In genomic region chr1:176733661-176734060, GRCh38 we compare ENCODE assay signal across 23 cellular contexts.
DNase-seq lines count a peak whose midpoint lies in the region; ATAC-seq and TF ChIP-seq lines count a peak whose summit lies in the region.
"Had no signal": no experiment of that assay in that cellular context is flagged by ENCODE, and none has a peak within 500 bp of the region (broad histone marks: within the 10 kb centered on the region; RNA-seq: fewer than 3 reads in every experiment).

No MANE protein-coding gene starts in this region.

- CTCF ChIA-PET in activated CD4-positive, alpha-beta memory T cell treated with anti-CD3 and anti-CD28 coated beads for 36 hours (lab: Charles Lee), result no interaction called here

- no peaks in the 10 kb centered on the region for H3K27me3 Mint-ChIP-seq in activated CD4-positive, alpha-beta memory T cell treated with anti-CD3 and anti-CD28 coated beads for 36 hours
- H3K27me3 Mint-ChIP-seq: activated CD4-positive, alpha-beta T cell treated with anti-CD3 and anti-CD28 coated beads, Interleukin-2, amount 10 ng/mL, durations not matched to agents 7 days and 5 days had no signal

- DNase-seq in GM20000 (ENCODE audit: low spot score) (peak; percentile 4), kidney tubule cell (ENCODE audit: low spot score) (no peak), iPS-NIHi7 (ENCODE audit: extremely low spot score) (no peak)
- DNase-seq in activated CD4-positive, alpha-beta memory T cell treated with anti-CD3 and anti-CD28 coated beads for 36 hours, result no peak
- DNase-seq: activated B cell treated with CpG ODN at 0.5 μM for 24 hours; activated CD4-positive, alpha-beta T cell treated with anti-CD3 and anti-CD28 coated beads, Interleukin-2, amount 10 ng/mL, durations not matched to agents 7 days and 5 days; activated effector memory CD4-positive, alpha-beta T cell treated with Interleukin-2 at 50 U/mL for 16 hours; activated T-cell treated with anti-CD3 and anti-CD28 coated beads, Interleukin-2, amount 50 U/mL, for 1 hour; amygdala; brain microvascular endothelial cell; dorsolateral prefrontal cortex; left cardiac atrium; naive thymus-derived CD8-positive, alpha-beta T cell; NCI-H1092 treated with DMSO at 0.1 percent for 48 hours; NCI-H1694 treated with DMSO at 0.1 percent for 48 hours; NCI-H2171; occipital lobe; right lobe of liver; tibial artery had no signal

- no peak for TF ChIP-seq CTCF in GM20000 (IDR thresholded peaks at IDR 0.05; ENCODE audit: extremely low read depth, missing control alignments)

- no peak overlapping the region for H3K4me3 Mint-ChIP-seq in activated CD4-positive, alpha-beta memory T cell treated with anti-CD3 and anti-CD28 coated beads for 36 hours
- H3K4me3 Mint-ChIP-seq: activated B cell treated with CpG ODN at 0.5 μM for 24 hours; activated CD4-positive, alpha-beta T cell treated with anti-CD3 and anti-CD28 coated beads, Interleukin-2, amount 10 ng/mL, durations not matched to agents 7 days and 5 days; naive thymus-derived CD8-positive, alpha-beta T cell had no signal

- no peak overlapping the region for H3K27ac Mint-ChIP-seq in activated CD4-positive, alpha-beta memory T cell treated with anti-CD3 and anti-CD28 coated beads for 36 hours
- H3K27ac Mint-ChIP-seq: activated B cell treated with CpG ODN at 0.5 μM for 24 hours; activated CD4-positive, alpha-beta T cell treated with anti-CD3 and anti-CD28 coated beads, Interleukin-2, amount 10 ng/mL, durations not matched to agents 7 days and 5 days; activated naive CD4-positive, alpha-beta T cell treated with anti-CD3 and anti-CD28 coated beads, Interleukin-2, amount 50 U/mL, for 72 hours; naive thymus-derived CD8-positive, alpha-beta T cell had no signal

- no peaks in the 10 kb centered on the region for H3K4me1 Mint-ChIP-seq in activated CD4-positive, alpha-beta memory T cell treated with anti-CD3 and anti-CD28 coated beads for 36 hours (ENCODE audit: low read depth)
- H3K4me1 Mint-ChIP-seq: activated B cell treated with CpG ODN at 0.5 μM for 24 hours; activated CD4-positive, alpha-beta T cell treated with anti-CD3 and anti-CD28 coated beads, Interleukin-2, amount 10 ng/mL, durations not matched to agents 7 days and 5 days; naive thymus-derived CD8-positive, alpha-beta T cell had no signal

- H3K36me3 Mint-ChIP-seq in activated CD4-positive, alpha-beta memory T cell treated with anti-CD3 and anti-CD28 coated beads for 36 hours, result no peaks in the 10 kb centered on the region
- H3K36me3 Mint-ChIP-seq: activated naive CD4-positive, alpha-beta T cell treated with anti-CD3 and anti-CD28 coated beads, Interleukin-2, amount 50 U/mL, for 72 hours; naive thymus-derived CD8-positive, alpha-beta T cell had no signal

- ATAC-seq in HG02798 (IDR thresholded peaks at IDR 0.05; ENCODE audit: poor library complexity, unreplicated experiment), result peak; percentile 79
- ATAC-seq in HG03342 (IDR thresholded peaks at IDR 0.05; ENCODE audit: unreplicated experiment), result peak; percentile 52
- no peak for ATAC-seq in HG03469 (IDR thresholded peaks at IDR 0.05; ENCODE audit: unreplicated experiment)
- ATAC-seq: activated naive CD4-positive, alpha-beta T cell treated with anti-CD3 and anti-CD28 coated beads, Interleukin-2, amount 50 U/mL, for 72 hours; left cardiac atrium; naive thymus-derived CD8-positive, alpha-beta T cell; right lobe of liver had no signal

- intact Hi-C loops in activated CD4-positive, alpha-beta memory T cell treated with anti-CD3 and anti-CD28 coated beads for 36 hours (cut with micrococcal nuclease), result no loop called here

- H3K9me3 Mint-ChIP-seq in activated CD4-positive, alpha-beta memory T cell treated with anti-CD3 and anti-CD28 coated beads for 36 hours, result no peaks in the 10 kb centered on the region
- H3K9me3 Mint-ChIP-seq: activated B cell treated with CpG ODN at 0.5 μM for 24 hours; activated CD4-positive, alpha-beta T cell treated with anti-CD3 and anti-CD28 coated beads, Interleukin-2, amount 10 ng/mL, durations not matched to agents 7 days and 5 days; activated naive CD4-positive, alpha-beta T cell treated with anti-CD3 and anti-CD28 coated beads, Interleukin-2, amount 50 U/mL, for 72 hours had no signal

- POLR2A ChIA-PET in activated CD4-positive, alpha-beta memory T cell treated with anti-CD3 and anti-CD28 coated beads for 36 hours (lab: Charles Lee), result no interaction called here
